ENCODE assay signal across 15 cellular contexts in genomic region chr10:6311700-6312330, GRCh38.
DNase-seq lines count a peak whose midpoint lies in the region; ATAC-seq and TF ChIP-seq lines count a peak whose summit lies in the region.
"Had no signal": no experiment of that assay in that cellular context is flagged by ENCODE, and none has a peak within 500 bp of the region (broad histone marks: within the 10 kb centered on the region; RNA-seq: fewer than 3 reads in every experiment).

No MANE protein-coding gene starts in this region.

- H3K4me3 ChIP-seq in GM23338 (no peak overlapping the region), aorta (ENCODE audit: low read length in 2 of 2) (no peak overlapping the region), SK-N-SH (ENCODE audit: low read depth in 2 of 2, low read length in 1 of 2) (no peak overlapping the region)
- H3K4me3 ChIP-seq: GM23248 had no signal

- CTCF ChIA-PET in SK-N-SH (lab: Yijun Ruan, JAX) = interaction anchor here (0.5 to 1.2 kb wide), 4 partner anchors 10 to 298 kb away, joined by 3 read pairs; no protein-coding TSS in a partner anchor

- POLR2A ChIA-PET in SK-N-SH (lab: Yijun Ruan, JAX) = no interaction called here

- no peak overlapping the region for H3K4me2 ChIP-seq in GM23338
- H3K4me2 ChIP-seq in SK-N-SH = no peak overlapping the region

- H3K27me3 ChIP-seq in GM23338 (ENCODE audit: insufficient read depth) = no peaks in the 10 kb centered on the region
- no peaks in the 10 kb centered on the region for H3K27me3 ChIP-seq in aorta (ENCODE audit: control insufficient read depth in 1 of 2, insufficient read depth in 2 of 2, low read length in 1 of 2)
- H3K27me3 ChIP-seq in SK-N-SH (ENCODE audit: insufficient read depth) = no peaks in the 10 kb centered on the region

- TF ChIP-seq RAD21 in SK-N-SH (IDR thresholded peaks at IDR 0.05; ENCODE audit: low read length) = no peak

- TF ChIP-seq EP300 in SK-N-SH (IDR thresholded peaks at IDR 0.05; ENCODE audit: borderline replicate concordance in 1 of 2, low read depth in 1 of 2, low read length in 1 of 2) = no peak

- H3K27ac ChIP-seq in GM23338 (ENCODE audit: low read depth) (no peak overlapping the region), aorta (ENCODE audit: low read depth in 1 of 2, low read length in 2 of 2) (peak overlapping the region; percentile 6 to 79), SK-N-SH (ENCODE audit: low read depth in 2 of 2, low read length in 1 of 2) (no peak overlapping the region)
- H3K27ac ChIP-seq: C4-2B, GM23248 had no signal

- no peak overlapping the region for H3K4me3 Mint-ChIP-seq in GM23338
- H3K4me3 Mint-ChIP-seq in stimulated activated memory B cell treated with anti-CD40 and anti-IgM and Interleukin-4, amounts not matched to agents 10 μg/mL and 1 μg/mL and 100 μg/mL, for 72 hours = no peak overlapping the region
- H3K4me3 Mint-ChIP-seq: CD4-positive, alpha-beta T cell; HFFc6 had no signal

- no peaks in the 10 kb centered on the region for H3K27me3 Mint-ChIP-seq in GM23338 (ENCODE audit: insufficient read depth, low read depth, poor library complexity)
- H3K27me3 Mint-ChIP-seq in stimulated activated memory B cell treated with anti-CD40 and anti-IgM and Interleukin-4, amounts not matched to agents 10 μg/mL and 1 μg/mL and 100 μg/mL, for 72 hours = no peaks in the 10 kb centered on the region
- H3K27me3 Mint-ChIP-seq: CD4-positive, alpha-beta T cell had no signal

- no peaks in the 10 kb centered on the region for H3K9me2 ChIP-seq in GM23338 (ENCODE audit: insufficient read depth)
- no peaks in the 10 kb centered on the region for H3K9me2 ChIP-seq in SK-N-SH

- H3K36me3 ChIP-seq in GM23338 (ENCODE audit: insufficient read depth) (no peaks in the 10 kb centered on the region), aorta (ENCODE audit: control insufficient read depth in 1 of 2, insufficient read depth in 2 of 2, low read length in 1 of 2) (no peaks in the 10 kb centered on the region), SK-N-SH (replicated peaks in 1 of 2; ENCODE audit: control insufficient read depth in 1 of 2, insufficient read depth in 2 of 2, low read length in 1 of 2) (no peaks in the 10 kb centered on the region)

- H3K79me2 ChIP-seq in GM23338 (replicated peaks; ENCODE audit: insufficient read depth) (no peaks in the 10 kb centered on the region), SK-N-SH (ENCODE audit: insufficient read depth) (no peaks in the 10 kb centered on the region)

- H4K20me1 ChIP-seq in GM23338 (replicated peaks; ENCODE audit: insufficient read depth) (no peaks in the 10 kb centered on the region), SK-N-SH (ENCODE audit: insufficient read depth) (no peaks in the 10 kb centered on the region)

- no peak overlapping the region for H3K27ac Mint-ChIP-seq in GM23338
- peak overlapping the region; percentile 35 for H3K27ac Mint-ChIP-seq in stimulated activated memory B cell treated with anti-CD40 and anti-IgM and Interleukin-4, amounts not matched to agents 10 μg/mL and 1 μg/mL and 100 μg/mL, for 72 hours
- H3K27ac Mint-ChIP-seq: CD4-positive, alpha-beta T cell; HFFc6 had no signal

- DNase-seq in GM23338 (ENCODE audit: low spot score) (no peak), astrocyte of the hippocampus (ENCODE audit: low read depth, low spot score) (peak; percentile 10), aorta (no peak), midbrain (lab: John Stamatoyannopoulos, UW) (no peak), SK-N-SH (no peak)
- DNase-seq: AML-193; Caco-2; CD4-positive, alpha-beta T cell; GM23248; HFFc6 had no signal

- no peaks in the 10 kb centered on the region for H3F3A ChIP-seq in GM23338 (replicated peaks; ENCODE audit: low read depth)
- no peaks in the 10 kb centered on the region for H3F3A ChIP-seq in SK-N-SH (replicated peaks; ENCODE audit: insufficient read depth)

- H3K36me3 Mint-ChIP-seq in GM23338 (ENCODE audit: low read depth) = 0 out of 3 replicates have a peak, but pooled peaks cover 4% of the 10 kb centered on the region
- H3K36me3 Mint-ChIP-seq in stimulated activated memory B cell treated with anti-CD40 and anti-IgM and Interleukin-4, amounts not matched to agents 10 μg/mL and 1 μg/mL and 100 μg/mL, for 72 hours = no peaks in the 10 kb centered on the region

- intact Hi-C loops in aorta (cut with DNase I) = no loop called here

- H3K9me3 Mint-ChIP-seq in GM23338 = peaks cover 7% of the 10 kb centered on the region; the same call in 1 of the 3 replicates
- H3K9me3 Mint-ChIP-seq in stimulated activated memory B cell treated with anti-CD40 and anti-IgM and Interleukin-4, amounts not matched to agents 10 μg/mL and 1 μg/mL and 100 μg/mL, for 72 hours = peaks cover 4% of the 10 kb centered on the region
- H3K9me3 Mint-ChIP-seq: CD4-positive, alpha-beta T cell; HFFc6 had no signal

- H3K9me3 ChIP-seq in aorta (ENCODE audit: control insufficient read depth, low read length) (no peaks in the 10 kb centered on the region), SK-N-SH (no peaks in the 10 kb centered on the region)

- no peak overlapping the region for H2AFZ ChIP-seq in GM23338
- H2AFZ ChIP-seq in SK-N-SH (ENCODE audit: low read depth) = no peak overlapping the region
- H2AFZ ChIP-seq: GM23248 had no signal

- H3K4me1 Mint-ChIP-seq in GM23338 = peaks cover 6% of the 10 kb centered on the region
- peaks cover 30% of the 10 kb centered on the region for H3K4me1 Mint-ChIP-seq in stimulated activated memory B cell treated with anti-CD40 and anti-IgM and Interleukin-4, amounts not matched to agents 10 μg/mL and 1 μg/mL and 100 μg/mL, for 72 hours

- peak; percentile 41; the same call in 2 of the 3 replicates for ATAC-seq in GM23338
- ATAC-seq in stimulated activated memory B cell treated with anti-CD40 and anti-IgM and Interleukin-4, amounts not matched to agents 10 μg/mL and 1 μg/mL and 100 μg/mL, for 72 hours = no peak
- ATAC-seq in aorta (ENCODE audit: low FRiP score) = no peak
- no peak for ATAC-seq in HG02840 (IDR thresholded peaks at IDR 0.05; ENCODE audit: low FRiP score, unreplicated experiment)
- ATAC-seq: HCT116, HepG2 had no signal

- no peak for TF ChIP-seq CTCF in GM23338 (conservative IDR thresholded peaks at IDR 0.05; ENCODE audit: low read depth in 2 of 2)
- TF ChIP-seq CTCF in SK-N-SH (IDR thresholded peaks at IDR 0.05) = no peak

- WGBS in aorta, 2 donors = 19 to 22% methylated on average over 11 of the region's 11 CpGs
- 88% methylated on average over 11 of the region's 11 CpGs for WGBS in SK-N-SH (ENCODE audit: low lambda C conversion rate)

- H3K4me1 ChIP-seq in GM23338 (ENCODE audit: insufficient read depth) (no peaks in the 10 kb centered on the region), aorta (ENCODE audit: control insufficient read depth in 1 of 2, insufficient read depth in 2 of 2, low read length in 2 of 2) (peaks cover 0 to 6% of the 10 kb centered on the region in 2 donors), SK-N-SH (ENCODE audit: control insufficient read depth in 1 of 2, insufficient read depth in 2 of 2, low read depth in 1 of 2, low read length in 1 of 2) (no peaks in the 10 kb centered on the region)

- H3K9ac ChIP-seq in SK-N-SH = no peak overlapping the region
- H3K9ac ChIP-seq: GM23248 had no signal

TF ChIP-seq in GM23338, 12 proteins besides CTCF, POLR2A, EP300 and RAD21 (continues in another document):
- TF ChIP-seq POLR2AphosphoS5 (IDR thresholded peaks at IDR 0.05; ENCODE audit: low read depth) (no peak), EZH2 (IDR thresholded peaks at IDR 0.05; ENCODE audit: low read depth, unreplicated experiment) (no peak), ZNF331 (CRISPR knock-in tag; IDR thresholded peaks at IDR 0.05; ENCODE audit: low read depth) (no peak), EZH2phosphoT487 (IDR thresholded peaks at IDR 0.05; ENCODE audit: unreplicated experiment) (no peak), JUNB (IDR thresholded peaks at IDR 0.05; ENCODE audit: unreplicated experiment) (no peak)

TF ChIP-seq in SK-N-SH, 30 proteins besides CTCF, POLR2A, EP300 and RAD21 (continues in another document):
- TF ChIP-seq FOXM1 (IDR thresholded peaks at IDR 0.05; ENCODE audit: low read depth) (no peak), RXRA (IDR thresholded peaks at IDR 0.05; ENCODE audit: borderline replicate concordance, low read depth) (no peak), GABPA (IDR thresholded peaks at IDR 0.05; ENCODE audit: low read depth) (no peak), USF1 (IDR thresholded peaks at IDR 0.05; ENCODE audit: borderline replicate concordance, low read depth) (no peak), REST (IDR thresholded peaks at IDR 0.05; ENCODE audit: low read depth, low read length) (no peak), MAX (IDR thresholded peaks at IDR 0.05; ENCODE audit: low read depth) (no peak)

Comparison
In these comparisons a context has a peak if more than half of its experiments do, and no peak if none do; other contexts are left out.
1. H3K27ac ChIP-seq: peak in aorta (2 of 2); none in GM23338 (single experiment) and SK-N-SH (0 of 2).